18 cellular contexts compared by ENCODE assay signal in genomic region chr10:50394832-50395231, GRCh38.
DNase-seq lines count a peak whose midpoint lies in the region; ATAC-seq, FAIRE-seq and TF ChIP-seq lines count a peak whose summit lies in the region.
"Had no signal": no experiment of that assay in that cellular context is flagged by ENCODE, and none has a peak within 500 bp of the region (broad histone marks: within the 10 kb centered on the region; RNA-seq: fewer than 3 reads in every experiment).

No MANE protein-coding gene starts in this region.

- no peak overlapping the region for H2BK12ac ChIP-seq in neuronal stem cell (ENCODE audit: low read length)

- H2BK5ac ChIP-seq in neuronal stem cell (ENCODE audit: low read length), result no peak overlapping the region

- H3K79me2 ChIP-seq in PC-3 (ENCODE audit: low read length), result no peaks in the 10 kb centered on the region
- peaks cover 27% of the 10 kb centered on the region for H3K79me2 ChIP-seq in endothelial cell of umbilical vein (ENCODE audit: control insufficient read depth, insufficient read depth, low read length)

- no CpG with 5 or more reads among the region's 3 CpGs for WGBS in neuronal stem cell (ENCODE audit: extremely low coverage in 2 of 2, insufficient read length in 2 of 2, insufficient replicate concordance in 1 of 2), 2 donors

- no peak overlapping the region for H3K14ac ChIP-seq in neuronal stem cell (ENCODE audit: low read length)

- H3K4me1 ChIP-seq in PC-3 (ENCODE audit: insufficient read depth, low read length), result peaks cover 52% of the 10 kb centered on the region
- peaks cover 18% of the 10 kb centered on the region for H3K4me1 ChIP-seq in endothelial cell of umbilical vein (ENCODE audit: control insufficient read depth, extremely low read depth, insufficient read depth, low read length)
- H3K4me1 ChIP-seq in neuronal stem cell (ENCODE audit: control insufficient read depth in 2 of 2, insufficient read depth in 1 of 2, low read depth in 1 of 2, low read length in 2 of 2), result no peaks in the 10 kb centered on the region
- H3K4me1 ChIP-seq: neural progenitor cell had no signal

- no peak overlapping the region for H2AK5ac ChIP-seq in neuronal stem cell (ENCODE audit: low read depth, low read length)

- no TSS peak for BruUV-seq in PC-3 (replicated peaks; lab: Mats Ljungman, UMichigan)
- no TSS peak for BruUV-seq in endothelial cell of umbilical vein (replicated peaks; lab: Mats Ljungman, UMichigan)

- H3K9me1 ChIP-seq in endothelial cell of umbilical vein (replicated peaks; ENCODE audit: control insufficient read depth, extremely low read depth, insufficient read depth, low read length), result no peaks in the 10 kb centered on the region

- H3K9me3 ChIP-seq in PC-3 (ENCODE audit: low read length) (no peaks in the 10 kb centered on the region), endothelial cell of umbilical vein (replicated peaks; ENCODE audit: control insufficient read depth, insufficient read depth, low read length) (no peaks in the 10 kb centered on the region), neuronal stem cell (replicated peaks in 1 of 2; ENCODE audit: control insufficient read depth in 2 of 2, insufficient read depth in 1 of 2, low read depth in 1 of 2, low read length in 2 of 2) (no peaks in the 10 kb centered on the region)
- H3K9me3 ChIP-seq: right atrium auricular region had no signal

- H3K9me2 ChIP-seq in PC-3 (replicated peaks; ENCODE audit: low read length), result no peaks in the 10 kb centered on the region

- H3K36me3 Mint-ChIP-seq in CD14-positive monocyte (peaks cover 5 to 28% of the 10 kb centered on the region in 2 donors), memory B cell (peaks cover 6% of the 10 kb centered on the region)
- H3K36me3 Mint-ChIP-seq: neural progenitor cell had no signal

- peaks cover 3% of the 10 kb centered on the region for H3F3A ChIP-seq in PC-3 (ENCODE audit: low read length, unreplicated experiment)

- H3K36me3 ChIP-seq in PC-3 (ENCODE audit: low read depth, low read length) (no peaks in the 10 kb centered on the region), endothelial cell of umbilical vein (ENCODE audit: control insufficient read depth in 2 of 2, extremely low read depth in 1 of 2, insufficient read depth in 2 of 2, low read length in 2 of 2) (no peaks in the 10 kb centered on the region), neuronal stem cell (replicated peaks in 1 of 2; ENCODE audit: control insufficient read depth in 2 of 2, insufficient read depth in 2 of 2, low read length in 2 of 2) (peaks cover 0 to 2% of the 10 kb centered on the region in 2 donors)
- H3K36me3 ChIP-seq: neural progenitor cell, right atrium auricular region had no signal

- H3K4me3 ChIP-seq in PC-3 (ENCODE audit: low read length), result no peak overlapping the region
- no peak overlapping the region for H3K4me3 ChIP-seq in endothelial cell of umbilical vein (replicated peaks in 1 of 3; ENCODE audit: insufficient read depth in 1 of 3, low read depth in 1 of 3, low read length in 3 of 3)
- H3K4me3 ChIP-seq in neuronal stem cell (ENCODE audit: low read length in 2 of 2), result no peak overlapping the region
- H3K4me3 ChIP-seq: neural progenitor cell, right atrium auricular region had no signal

- dilution Hi-C loops in endothelial cell of umbilical vein (cut with MboI; ENCODE audit: extremely low pct_ligation_motif_present, low sequenced_read_pairs), result no loop called here

- CTCF ChIA-PET in PC-3 (lab: Charles Lee) (no interaction called here), endothelial cell of umbilical vein (lab: Charles Lee) (interaction anchor here (1.0 to 1.7 kb wide), 5 partner anchors 11 to 230 kb away, joined by 3 to 13 read pairs (median 3); no protein-coding TSS in a partner anchor)

- no peak overlapping the region for H3K4ac ChIP-seq in neuronal stem cell (ENCODE audit: low read length)

- no peaks in the 10 kb centered on the region for H3K79me1 ChIP-seq in neuronal stem cell (ENCODE audit: low read depth, low read length)

- H4K91ac ChIP-seq in neuronal stem cell (ENCODE audit: low read depth, low read length, poor library complexity), result no peak overlapping the region

- no peak for FAIRE-seq in endothelial cell of umbilical vein (lab: Jason Lieb, UNC)

- H3K27ac Mint-ChIP-seq in CD14-positive monocyte (peak overlapping the region; percentile 95 to 100 (median 98)), memory B cell (peak overlapping the region; percentile 41)
- H3K27ac Mint-ChIP-seq: activated CD8-positive, alpha-beta T cell treated with anti-CD3 and anti-CD28 coated beads, Interleukin-2, amount 10 ng/mL, durations not matched to agents 7 days and 5 days; activated naive CD8-positive, alpha-beta T cell treated with anti-CD3 and anti-CD28 coated beads, Interleukin-2, amount 50 U/mL, for 24 hours; neural progenitor cell had no signal

- H3K27me3 Mint-ChIP-seq in CD14-positive monocyte (ENCODE audit: low read depth in 3 of 3) (peaks cover 0 to 2% (median 0%) of the 10 kb centered on the region in 3 donors), memory B cell (no peaks in the 10 kb centered on the region)
- H3K27me3 Mint-ChIP-seq: activated naive CD8-positive, alpha-beta T cell treated with anti-CD3 and anti-CD28 coated beads, Interleukin-2, amount 50 U/mL, for 24 hours; T-cell had no signal

- H3K23ac ChIP-seq in neuronal stem cell (ENCODE audit: low read depth, low read length, poor library complexity), result no peak overlapping the region

- TF ChIP-seq CTCF in CD14-positive monocyte (IDR thresholded peaks at IDR 0.05) (no peak), PC-3 (conservative IDR thresholded peaks at IDR 0.05; ENCODE audit: low read depth, low read length) (no peak), endothelial cell of umbilical vein (IDR thresholded peaks at IDR 0.05; ENCODE audit: extremely low read depth in 1 of 2, insufficient read depth in 1 of 2, low read depth in 1 of 2, low read length in 2 of 2) (no peak)

- H3K4me2 ChIP-seq in PC-3 (ENCODE audit: low read length) (peak overlapping the region; percentile 59), endothelial cell of umbilical vein (ENCODE audit: insufficient read depth, low read length) (no peak overlapping the region), neuronal stem cell (ENCODE audit: insufficient read depth, low read length, poor library complexity, severe bottlenecking) (no peak overlapping the region)
- H3K4me2 ChIP-seq: neural progenitor cell had no signal

- H3K9ac ChIP-seq in PC-3 (ENCODE audit: low read length), result peak overlapping the region; percentile 52; the same call in 1 of the 2 replicates
- no peak overlapping the region for H3K9ac ChIP-seq in endothelial cell of umbilical vein (replicated peaks; ENCODE audit: extremely low read depth, insufficient read depth, low read length)
- no peak overlapping the region for H3K9ac ChIP-seq in neuronal stem cell (ENCODE audit: low read depth, low read length, poor library complexity)
- H3K9ac ChIP-seq: neural progenitor cell had no signal

- H3K27ac ChIP-seq in PC-3 (ENCODE audit: low read length) (peak overlapping the region; percentile 81), endothelial cell of umbilical vein (ENCODE audit: insufficient read depth, low read depth, low read length) (no peak overlapping the region), neuronal stem cell (replicated peaks; ENCODE audit: low read length) (no peak overlapping the region)
- H3K27ac ChIP-seq: neural progenitor cell, right atrium auricular region, VCaP had no signal

- DNase-seq in CD14-positive monocyte (ENCODE audit: low spot score) (peak; percentile 50), PC-3 (no peak), endothelial cell of umbilical vein (ENCODE audit: low read depth, low spot score) (peak; percentile 36), memory B cell (ENCODE audit: low spot score in 2 of 2) (no peak), NK-92 (lab: John Stamatoyannopoulos, UW; ENCODE audit: unreplicated experiment) (no peak), neuronal stem cell (ENCODE audit: low spot score) (no peak), OCI-M1 (lab: John Stamatoyannopoulos, UW) (no peak)
- DNase-seq: activated CD8-positive, alpha-beta T cell treated with anti-CD3 and anti-CD28 coated beads, Interleukin-2, amount 10 ng/mL, durations not matched to agents 7 days and 5 days; activated naive CD8-positive, alpha-beta T cell treated with anti-CD3 and anti-CD28 coated beads, Interleukin-2, amount 50 U/mL, for 24 hours; KG1; stimulated activated CD4-positive, alpha-beta T cell treated with anti-CD3 and anti-CD28 coated beads, Interleukin-2, amount 100 ng/mL, for 24 hours; substantia nigra; T-cell had no signal

- no peak overlapping the region for H3K18ac ChIP-seq in neuronal stem cell (ENCODE audit: low read length)

- no peak for TF ChIP-seq POLR2A in endothelial cell of umbilical vein (IDR thresholded peaks at IDR 0.05; ENCODE audit: low read depth, low read length)

- H3K9me3 Mint-ChIP-seq in CD14-positive monocyte (peaks cover 0 to 3% (median 0%) of the 10 kb centered on the region in 7 donors), memory B cell (no peaks in the 10 kb centered on the region)
- H3K9me3 Mint-ChIP-seq: activated naive CD8-positive, alpha-beta T cell treated with anti-CD3 and anti-CD28 coated beads, Interleukin-2, amount 50 U/mL, for 24 hours; neural progenitor cell; T-cell had no signal

- H4K20me1 ChIP-seq in PC-3 (ENCODE audit: low read length) (no peaks in the 10 kb centered on the region), endothelial cell of umbilical vein (replicated peaks; ENCODE audit: control insufficient read depth, extremely low read depth, insufficient read depth, low read length) (peaks cover 2% of the 10 kb centered on the region)

- ATAC-seq in PC-3 (no peak), memory B cell (ENCODE audit: low read depth) (no peak), HG03469 (IDR thresholded peaks at IDR 0.05; ENCODE audit: unreplicated experiment) (no peak)
- ATAC-seq: activated CD8-positive, alpha-beta T cell treated with anti-CD3 and anti-CD28 coated beads, Interleukin-2, amount 10 ng/mL, durations not matched to agents 7 days and 5 days; activated naive CD8-positive, alpha-beta T cell treated with anti-CD3 and anti-CD28 coated beads, Interleukin-2, amount 50 U/mL, for 24 hours; Right ventricle myocardium inferior had no signal

- H2AFZ ChIP-seq in PC-3 (ENCODE audit: low read length) (no peak overlapping the region), endothelial cell of umbilical vein (ENCODE audit: low read depth, low read length) (no peak overlapping the region), neuronal stem cell (ENCODE audit: low read length) (no peak overlapping the region)
- H2AFZ ChIP-seq: neural progenitor cell had no signal

- intact Hi-C loops in CD14-positive monocyte (cut with micrococcal nuclease), result no loop called here
- intact Hi-C loops in PC-3 (cut with micrococcal nuclease), result loop anchor here (2.0 kb wide), 1 partner anchor 230 kb away; no protein-coding TSS in a partner anchor
- intact Hi-C loops in endothelial cell of umbilical vein (cut with micrococcal nuclease), result loop anchor here (2.0 kb wide), 1 partner anchor 24 kb away; no protein-coding TSS in a partner anchor

- H2BK15ac ChIP-seq in neuronal stem cell (ENCODE audit: low read length), result no peak overlapping the region

- no peak overlapping the region for H2BK120ac ChIP-seq in neuronal stem cell (ENCODE audit: low read depth, low read length)

- no peak overlapping the region for H4K8ac ChIP-seq in neuronal stem cell (ENCODE audit: low read depth, low read length)

- H3K4me3 Mint-ChIP-seq in CD14-positive monocyte, result peak overlapping the region; percentile 0 to 73
- no peak overlapping the region for H3K4me3 Mint-ChIP-seq in memory B cell
- H3K4me3 Mint-ChIP-seq: activated CD8-positive, alpha-beta T cell treated with anti-CD3 and anti-CD28 coated beads, Interleukin-2, amount 10 ng/mL, durations not matched to agents 7 days and 5 days; activated naive CD8-positive, alpha-beta T cell treated with anti-CD3 and anti-CD28 coated beads, Interleukin-2, amount 50 U/mL, for 24 hours; neural progenitor cell; T-cell had no signal

- POLR2A ChIA-PET in PC-3 (lab: Charles Lee; ENCODE audit: unreplicated experiment) (interaction anchor here (0.6 to 0.8 kb wide), 2 partner anchors 17 to 114 kb away, joined by 4 to 9 read pairs; no protein-coding TSS in a partner anchor), endothelial cell of umbilical vein (lab: Charles Lee) (no interaction called here)

- H3K27me3 ChIP-seq in PC-3 (ENCODE audit: low read length) (no peaks in the 10 kb centered on the region), endothelial cell of umbilical vein (ENCODE audit: control insufficient read depth in 2 of 2, insufficient read depth in 2 of 2, low read length in 2 of 2) (no peaks in the 10 kb centered on the region), neuronal stem cell (ENCODE audit: control insufficient read depth in 3 of 3, insufficient read depth in 3 of 3, low read depth in 1 of 3, low read length in 3 of 3) (no peaks in the 10 kb centered on the region)
- H3K27me3 ChIP-seq: neural progenitor cell, right atrium auricular region had no signal

- H3K4me1 Mint-ChIP-seq in CD14-positive monocyte, result peaks cover 55% of the 10 kb centered on the region
- H3K4me1 Mint-ChIP-seq in memory B cell, result peaks cover 24% of the 10 kb centered on the region
- H3K4me1 Mint-ChIP-seq: neural progenitor cell had no signal

Comparison
In these comparisons a context has a peak if more than half of its experiments do, and no peak if none do; other contexts are left out.
1. DNase-seq: peak in CD14-positive monocyte (single experiment) and endothelial cell of umbilical vein (single experiment); none in PC-3 (single experiment), memory B cell (0 of 2), NK-92 (single experiment), neuronal stem cell (single experiment) and OCI-M1 (single experiment).
2. intact Hi-C loops: an anchor here in PC-3 (2.0 kb wide) and endothelial cell of umbilical vein (2.0 kb wide); none called in CD14-positive monocyte.